In the genomic region with DNA sequence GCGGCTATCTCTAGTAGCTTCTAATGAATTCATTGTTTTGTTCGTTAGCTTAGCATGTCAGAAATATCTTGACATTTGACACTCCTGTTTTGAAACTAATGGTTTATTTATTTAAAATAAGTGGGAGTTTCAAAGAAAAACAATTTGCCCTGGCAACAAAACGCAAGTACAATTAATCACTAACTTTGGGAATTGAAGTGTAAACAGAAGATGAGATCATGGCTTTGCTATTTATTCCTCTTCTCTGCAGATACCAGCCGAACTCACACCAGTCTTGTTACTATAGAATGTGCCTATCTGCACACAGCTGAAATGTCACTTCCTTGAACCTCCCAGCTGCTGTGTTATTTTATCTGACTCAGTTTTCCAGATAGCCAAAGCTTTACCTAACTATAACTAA, we compare ENCODE assay signal across 9 cellular contexts. TPM values are rescaled to one million over a fixed set of nuclear protein-coding genes. Genes with fewer than 3 reads are reported as not detected.
A peak's percentile ranks its signal among the peaks of the same experiment; 100 is the strongest.
DNase-seq lines count a peak whose midpoint lies in the region; ATAC-seq and TF ChIP-seq lines count a peak whose summit lies in the region.
"Had no signal": no experiment of that assay in that cellular context is flagged by ENCODE, and none has a peak within 500 bp of the region (broad histone marks: within the 10 kb centered on the region; RNA-seq: fewer than 3 reads in every experiment).

No MANE protein-coding gene starts in this region.

- H3K27me3 ChIP-seq in AG04450 (ENCODE audit: control insufficient read depth, insufficient read depth, low read length): no peaks in the 10 kb centered on the region

- ATAC-seq in activated CD8-positive, alpha-beta memory T cell treated with anti-CD3 and anti-CD28 coated beads, Interleukin-2, amount 10 ng/mL, durations not matched to agents 7 days and 5 days: no peak
- ATAC-seq in omental fat pad (ENCODE audit: low FRiP score): no peak
- no peak for ATAC-seq in GM19328 (IDR thresholded peaks at IDR 0.05; ENCODE audit: unreplicated experiment)

- no peaks in the 10 kb centered on the region for H3K4me1 Mint-ChIP-seq in activated CD8-positive, alpha-beta memory T cell treated with anti-CD3 and anti-CD28 coated beads, Interleukin-2, amount 10 ng/mL, durations not matched to agents 7 days and 5 days

- H3K27me3 Mint-ChIP-seq in activated CD8-positive, alpha-beta memory T cell treated with anti-CD3 and anti-CD28 coated beads, Interleukin-2, amount 10 ng/mL, durations not matched to agents 7 days and 5 days: peaks cover 33% of the 10 kb centered on the region
- H3K27me3 Mint-ChIP-seq: dendritic cell treated with granulocyte-macrophage colony-stimulating factor and Interleukin-4, amounts not matched to agents 40 ng/mL and 50 ng/mL, for 4 days had no signal

- no peak overlapping the region for H3K27ac Mint-ChIP-seq in activated CD8-positive, alpha-beta memory T cell treated with anti-CD3 and anti-CD28 coated beads, Interleukin-2, amount 10 ng/mL, durations not matched to agents 7 days and 5 days
- H3K27ac Mint-ChIP-seq: dendritic cell treated with granulocyte-macrophage colony-stimulating factor and Interleukin-4, amounts not matched to agents 40 ng/mL and 50 ng/mL, for 4 days had no signal

- POLR2A ChIA-PET in AG04450 (lab: Yijun Ruan, JAX): interaction anchor here (0.9 to 3.9 kb wide), 6 partner anchors 11 to 481 kb away, joined by 3 to 16 read pairs (median 4); a partner anchor contains a TSS

- no peak overlapping the region for H3K27ac ChIP-seq in AG04450 (ENCODE audit: low read depth, low read length)

- DNase-seq in AG04450 (ENCODE audit: low read depth, low spot score): peak; percentile 57
- peak; percentile 13 for DNase-seq in LHCN-M2 (ENCODE audit: low read depth)
- peak; percentile 72 for DNase-seq in epithelial cell of esophagus (ENCODE audit: low read depth)
- peak; percentile 50 for DNase-seq in mucosa of gallbladder (ENCODE audit: low spot score)
- no peak for DNase-seq in activated CD8-positive, alpha-beta memory T cell treated with anti-CD3 and anti-CD28 coated beads, Interleukin-2, amount 10 ng/mL, durations not matched to agents 7 days and 5 days
- DNase-seq in omental fat pad (ENCODE audit: low spot score): no peak
- DNase-seq in amygdala (lab: John Stamatoyannopoulos, UW): no peak

- H3K4me3 ChIP-seq in AG04450 (ENCODE audit: low read depth, low read length): no peak overlapping the region
- H3K4me3 ChIP-seq in epithelial cell of esophagus (ENCODE audit: low read length): no peak overlapping the region

- CTCF ChIA-PET in AG04450 (lab: Charles Lee): interaction anchor here (1.0 to 4.5 kb wide), 4 partner anchors 13 to 415 kb away, joined by 3 to 21 read pairs (median 13); no protein-coding TSS in a partner anchor
- CTCF ChIA-PET in activated CD8-positive, alpha-beta memory T cell treated with anti-CD3 and anti-CD28 coated beads, Interleukin-2, amount 10 ng/mL, durations not matched to agents 7 days and 5 days (lab: Charles Lee): no interaction called here

- peaks cover 6% of the 10 kb centered on the region; the same call in 1 of the 2 replicates for H3K9me3 ChIP-seq in AG04450 (ENCODE audit: control insufficient read depth, insufficient read depth, low read length)

- no peak overlapping the region for H3K4me3 Mint-ChIP-seq in activated CD8-positive, alpha-beta memory T cell treated with anti-CD3 and anti-CD28 coated beads, Interleukin-2, amount 10 ng/mL, durations not matched to agents 7 days and 5 days
- H3K4me3 Mint-ChIP-seq: dendritic cell treated with granulocyte-macrophage colony-stimulating factor and Interleukin-4, amounts not matched to agents 40 ng/mL and 50 ng/mL, for 4 days had no signal

- TF ChIP-seq CTCF in AG04450 (IDR thresholded peaks at IDR 0.05; ENCODE audit: low read depth, low read length) (no peak), epithelial cell of esophagus (IDR thresholded peaks at IDR 0.05; ENCODE audit: insufficient read depth, low read depth, low read length, missing control alignments) (no peak), omental fat pad (IDR thresholded peaks at IDR 0.05) (no peak)

- H3K36me3 Mint-ChIP-seq in activated CD8-positive, alpha-beta memory T cell treated with anti-CD3 and anti-CD28 coated beads, Interleukin-2, amount 10 ng/mL, durations not matched to agents 7 days and 5 days: no peaks in the 10 kb centered on the region

- no peaks in the 10 kb centered on the region for H3K9me3 Mint-ChIP-seq in activated CD8-positive, alpha-beta memory T cell treated with anti-CD3 and anti-CD28 coated beads, Interleukin-2, amount 10 ng/mL, durations not matched to agents 7 days and 5 days (ENCODE audit: low read depth)

RNA-seq across cellular contexts. Expression of a gene that starts 27.5 kb away (rescaled TPM):
- polyA plus RNA-seq in AG04450 (2011; rRNA removed): 80.7 and 105 TPM in 2 replicates
- polyA minus RNA-seq in AG04450 (2011; rRNA and poly(A)+ RNA removed): 149 and 226 TPM in 2 replicates
- total RNA-seq in LHCN-M2 (2014; rRNA removed) (not detected in 2 replicates), mucosa of gallbladder (17.8 TPM), omental fat pad (1 to 10 TPM; 3.8 to 9.9 (median 6.9) TPM)
- not detected for polyA plus RNA-seq in LHCN-M2 (2012)
- total RNA-seq in activated CD8-positive, alpha-beta memory T cell treated with anti-CD3 and anti-CD28 coated beads, Interleukin-2, amount 10 ng/mL, durations not matched to agents 7 days and 5 days: not detected

Comparison
In these comparisons a context has a peak if more than half of its experiments do, and no peak if none do; other contexts are left out.
1. DNase-seq: peak in AG04450 (single experiment), LHCN-M2 (single experiment), epithelial cell of esophagus (single experiment) and mucosa of gallbladder (single experiment); none in activated CD8-positive, alpha-beta memory T cell treated with anti-CD3 and anti-CD28 coated beads, Interleukin-2, amount 10 ng/mL, durations not matched to agents 7 days and 5 days (single experiment), omental fat pad (single experiment) and amygdala (0 of 56).